9 cellular contexts compared by ENCODE assay signal in genomic region chr5:94175912-94176311, GRCh38.
"Had no signal": no experiment of that assay in that cellular context is flagged by ENCODE, and none has a peak within 500 bp of the region (broad histone marks: within the 10 kb centered on the region; RNA-seq: fewer than 3 reads in every experiment).

No MANE protein-coding gene starts in this region.

- H3K9me3 ChIP-seq: HAP-1 had no signal

- H3K27ac ChIP-seq: HL-60, KMS-11 had no signal

- H3K4me3 ChIP-seq: HAP-1 had no signal

- H3K4me2 ChIP-seq: KMS-11 had no signal

- H3K9me3 Mint-ChIP-seq: HFFc6 had no signal

- ATAC-seq: HCT116, HepG2 had no signal

- H3K27me3 Mint-ChIP-seq: IgD-negative memory B cell had no signal

- H3K36me3 ChIP-seq: HAP-1 had no signal

- H3K4me1 Mint-ChIP-seq: IgD-negative memory B cell had no signal

- H3K27ac Mint-ChIP-seq: IgD-negative memory B cell had no signal

- DNase-seq: GOT3, HFFc6, KBM-7 had no signal

- H3K4me3 Mint-ChIP-seq: HFFc6, IgD-negative memory B cell had no signal

- FAIRE-seq: HepG2 had no signal

- H3K9ac ChIP-seq: KMS-11 had no signal

- H3K4me1 ChIP-seq: HAP-1 had no signal
